ENCODE assay signal across 1 cellular context in genomic region chr11:13102575-13102840, GRCh38.
TF ChIP-seq lines count a peak whose summit lies in the region.

No MANE protein-coding gene starts in this region.

TF ChIP-seq in GM23338, 12 proteins besides CTCF, POLR2A, EP300 and RAD21 (continued from another document):
- no peak for TF ChIP-seq ZNF462 (CRISPR knock-in tag; IDR thresholded peaks at IDR 0.05)
- no peak for TF ChIP-seq EZH2phosphoT487 (IDR thresholded peaks at IDR 0.05; ENCODE audit: unreplicated experiment)
- TF ChIP-seq ZNF331 (CRISPR knock-in tag; IDR thresholded peaks at IDR 0.05; ENCODE audit: low read depth), result no peak
